ENCODE assay signal across 10 cellular contexts in the genomic region with DNA sequence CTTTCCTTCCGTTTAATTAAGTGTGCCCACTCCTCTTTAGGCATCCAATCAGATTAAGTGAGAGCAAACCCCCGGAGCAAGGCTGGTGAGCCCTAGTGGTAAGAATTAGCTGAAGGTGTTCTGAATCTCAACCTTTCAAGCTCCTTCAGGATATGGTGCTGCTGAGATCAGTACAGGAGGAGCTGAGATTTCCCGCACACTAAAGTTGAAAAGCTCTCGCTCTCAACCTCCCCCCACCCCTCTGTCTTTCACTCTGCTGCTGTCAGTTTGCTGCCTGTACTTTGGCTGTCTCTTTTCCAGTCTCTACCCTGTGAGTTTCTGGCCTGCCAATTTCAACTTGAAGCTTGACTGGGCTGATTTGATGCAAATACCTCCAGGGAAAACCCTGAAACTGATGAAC. TPM values are rescaled to one million over a fixed set of nuclear protein-coding genes. Genes with fewer than 3 reads are reported as not detected.
DNase-seq lines count a peak whose midpoint lies in the region; ATAC-seq and TF ChIP-seq lines count a peak whose summit lies in the region.
"Had no signal": no experiment of that assay in that cellular context is flagged by ENCODE, and none has a peak within 500 bp of the region (broad histone marks: within the 10 kb centered on the region; RNA-seq: fewer than 3 reads in every experiment).

No MANE protein-coding gene starts in this region.

- no peaks in the 10 kb centered on the region for H3K27me3 ChIP-seq in BJ (ENCODE audit: control insufficient read depth, insufficient read depth, low read length)
- H3K27me3 ChIP-seq in ascending aorta: no peaks in the 10 kb centered on the region
- H3K27me3 ChIP-seq in CD4-positive, alpha-beta memory T cell (ENCODE audit: insufficient read depth, low read length): no peaks in the 10 kb centered on the region

- H3K9me3 ChIP-seq in ascending aorta: no peaks in the 10 kb centered on the region
- no peaks in the 10 kb centered on the region for H3K9me3 ChIP-seq in CD4-positive, alpha-beta memory T cell (ENCODE audit: control insufficient read depth in 1 of 2, low read length in 2 of 2)

- peak; percentile 34 for ATAC-seq in left ventricle myocardium superior

- no peaks in the 10 kb centered on the region for H3K36me3 Mint-ChIP-seq in CD4-positive, alpha-beta memory T cell

- H3K36me3 ChIP-seq in BJ (ENCODE audit: control insufficient read depth, insufficient read depth, low read length): no peaks in the 10 kb centered on the region; the same call in 1 of the 2 replicates
- no peaks in the 10 kb centered on the region for H3K36me3 ChIP-seq in ascending aorta
- H3K36me3 ChIP-seq in CD4-positive, alpha-beta memory T cell (ENCODE audit: insufficient read depth, low read length): no peaks in the 10 kb centered on the region

- peak overlapping the region; percentile 99 to 100 for H3K27ac ChIP-seq in ascending aorta
- H3K27ac ChIP-seq in CD4-positive, alpha-beta memory T cell (ENCODE audit: low read depth, low read length): no peak overlapping the region
- H3K27ac ChIP-seq: parathyroid adenoma had no signal

- H3K4me1 Mint-ChIP-seq in CD4-positive, alpha-beta memory T cell: peaks cover 0 to 4% (median 0%) of the 10 kb centered on the region in 4 donors

- peaks cover 5 to 24% of the 10 kb centered on the region in 2 donors for H3K27me3 Mint-ChIP-seq in CD4-positive, alpha-beta memory T cell

- DNase-seq in BJ (ENCODE audit: low read depth): no peak
- no peak for DNase-seq in ascending aorta (ENCODE audit: low spot score in 2 of 2)
- no peak for DNase-seq in left ventricle myocardium superior
- peak; percentile 69 for DNase-seq in retina
- DNase-seq in DMS114 treated with DMSO at 0.1 percent for 48 hours (lab: John Stamatoyannopoulos, UW; ENCODE audit: unreplicated experiment): no peak
- DNase-seq in stimulated activated CD8-positive, alpha-beta memory T cell treated with anti-CD3 and anti-CD28 coated beads, Interleukin-4, amount 100 ng/mL, for 48 hours: no peak
- DNase-seq in CD4-positive, alpha-beta memory T cell: no peak
- DNase-seq in T1000 (lab: John Stamatoyannopoulos, UW): no peak
- DNase-seq: activated naive CD4-positive, alpha-beta T cell treated with Interleukin-2 at 50 U/mL for 16 hours had no signal

- H3K4me3 ChIP-seq in BJ (ENCODE audit: low read depth, low read length) (no peak overlapping the region), ascending aorta (peak overlapping the region; percentile 34 to 85)
- no peak overlapping the region for H3K4me3 ChIP-seq in CD4-positive, alpha-beta memory T cell (ENCODE audit: low read length in 2 of 2)

- no peaks in the 10 kb centered on the region for H3K9me3 Mint-ChIP-seq in CD4-positive, alpha-beta memory T cell

- no peak overlapping the region for H3K27ac Mint-ChIP-seq in CD4-positive, alpha-beta memory T cell

- H3K4me1 ChIP-seq in ascending aorta: peaks cover 0 to 53% of the 10 kb centered on the region in 2 donors
- no peaks in the 10 kb centered on the region for H3K4me1 ChIP-seq in CD4-positive, alpha-beta memory T cell (ENCODE audit: insufficient read depth, low read length)
- H3K4me1 ChIP-seq: parathyroid adenoma had no signal

- H3K4me3 Mint-ChIP-seq in CD4-positive, alpha-beta memory T cell: no peak overlapping the region

- CTCF ChIA-PET in BJ (lab: Yijun Ruan, JAX): interaction anchor here (1.2 kb wide), 1 partner anchor 19 kb away, joined by 4 read pairs; no protein-coding TSS in a partner anchor
- CTCF ChIA-PET in CD4-positive, alpha-beta memory T cell (lab: Charles Lee; ENCODE audit: partially characterized antibody): no interaction called here

- POLR2A ChIA-PET in BJ (lab: Charles Lee): no interaction called here
- POLR2A ChIA-PET in CD4-positive, alpha-beta memory T cell (lab: Charles Lee; ENCODE audit: partially characterized antibody): no interaction called here

- TF ChIP-seq CTCF in BJ (IDR thresholded peaks at IDR 0.05; ENCODE audit: insufficient read depth, low read depth, low read length): peak; percentile 16; the same call in 1 of the 2 replicates
- TF ChIP-seq CTCF in ascending aorta (IDR thresholded peaks at IDR 0.05): no peak

- intact Hi-C loops in ascending aorta (cut with DNase I) (no loop called here), left ventricle myocardium superior (cut with micrococcal nuclease) (loop anchor here (10.0 kb wide), 1 partner anchor 49 kb away; no protein-coding TSS in a partner anchor)
- intact Hi-C loops in CD4-positive, alpha-beta memory T cell (cut with micrococcal nuclease): no loop called here

RNA-seq across cellular contexts. Expression of gene ZEB2, which starts 15.7 kb away (rescaled TPM):
- 53.1 and 60.2 TPM in 2 replicates for polyA plus RNA-seq in BJ (2011; rRNA removed)
- polyA minus RNA-seq in BJ (2011; rRNA and poly(A)+ RNA removed): 65.3 and 81.6 TPM in 2 replicates
- total RNA-seq in ascending aorta (74.6 TPM), left ventricle myocardium superior (83.2 TPM)
- total RNA-seq in CD4-positive, alpha-beta memory T cell: 1 to 10 TPM; 3.6 to 5.2 TPM
- polyA plus RNA-seq in CD4-positive, alpha-beta memory T cell: 1 to 10 TPM in 1 of 2 donors, under 1 TPM in 1; 0.83 to 1.5 TPM

Comparison
In these comparisons a context has a peak if more than half of its experiments do, and no peak if none do; other contexts are left out.
1. H3K4me3 ChIP-seq: peak in ascending aorta (2 of 2); none in BJ (single experiment) and CD4-positive, alpha-beta memory T cell (0 of 2).
2. RNA of gene ZEB2, which starts 15.7 kb away (total RNA-seq): 83.2 TPM in left ventricle myocardium superior (single experiment) and 74.6 TPM in ascending aorta (single experiment); 3.6 to 5.2 TPM in CD4-positive, alpha-beta memory T cell; every median in the first group is over 10 times any median in the second.